Comparison of ENCODE assay signal across 16 cellular contexts in genomic region chr5:170245436-170245835, GRCh38. TPM values are rescaled to one million over a fixed set of nuclear protein-coding genes. Genes with fewer than 3 reads are reported as not detected.
A peak's percentile ranks its signal among the peaks of the same experiment; 100 is the strongest.
DNase-seq lines count a peak whose midpoint lies in the region; ATAC-seq and TF ChIP-seq lines count a peak whose summit lies in the region.
"Not testable (repeated sequence)": the region's sequence is repeated elsewhere in the genome, so short reads cannot be mapped to it uniquely, and the experiment has no call there.
"Had no signal": no experiment of that assay in that cellular context is flagged by ENCODE, and none has a peak within 500 bp of the region (broad histone marks: within the 10 kb centered on the region; RNA-seq: fewer than 3 reads in every experiment).

No MANE protein-coding gene starts in this region.

- not testable (repeated sequence) for H3K27ac ChIP-seq in CD4-positive, alpha-beta T cell (ENCODE audit: low read depth, low read length); HUES64 (ENCODE audit: low read depth, low read length); ectodermal cell (ENCODE audit: insufficient read depth, low read depth, low read length, poor library complexity, severe bottlenecking); trophoblast cell (ENCODE audit: low read depth, low read length)

- not testable (repeated sequence) for H2BK5ac ChIP-seq in trophoblast cell (ENCODE audit: low read depth, low read length, poor library complexity)

- H4K12ac ChIP-seq in trophoblast cell (ENCODE audit: low read depth, low read length), result not testable (repeated sequence)

- not testable (repeated sequence) for H3K23ac ChIP-seq in trophoblast cell (ENCODE audit: low read length)

- not testable (repeated sequence) for H3K4ac ChIP-seq in trophoblast cell (ENCODE audit: low read depth, low read length)

- H4K91ac ChIP-seq in trophoblast cell (ENCODE audit: low read depth, low read length), result peak overlapping the region; percentile 24

- H2AK5ac ChIP-seq in trophoblast cell (ENCODE audit: low read length), result not testable (repeated sequence)

- H3K4me3 ChIP-seq in H7 (ENCODE audit: insufficient read depth, low read depth, low read length) (peak overlapping the region; percentile 23; the same call in 1 of the 2 replicates), HUES64 (ENCODE audit: low read length) (peak overlapping the region; percentile 42), ectodermal cell (ENCODE audit: insufficient read depth, low read depth, low read length) (peak overlapping the region; percentile 6)
- H3K4me3 ChIP-seq in trophoblast cell (ENCODE audit: low read depth, low read length), result not testable (repeated sequence)

- not testable (repeated sequence) for ATAC-seq in CD4-positive, alpha-beta T cell (ENCODE audit: poor library complexity); natural killer cell; stimulated activated naive CD8-positive, alpha-beta T cell treated with anti-CD3 and anti-CD28 coated beads, Interleukin-15, amount 100 ng/mL, for 72 hours

- H3K27me3 ChIP-seq in CD4-positive, alpha-beta T cell (ENCODE audit: control insufficient read depth, insufficient read depth, low read length); H7 (ENCODE audit: control insufficient read depth, insufficient read depth, low read length); HUES64 (ENCODE audit: insufficient read depth, low read length); ectodermal cell (ENCODE audit: control insufficient read depth, insufficient read depth, low read length, poor library complexity, severe bottlenecking); trophoblast cell (ENCODE audit: insufficient read depth, low read length): not testable (repeated sequence)

- not testable (repeated sequence) for H4K8ac ChIP-seq in trophoblast cell (ENCODE audit: low read depth, low read length)

- CTCF ChIA-PET in CD4-positive, alpha-beta T cell (lab: Charles Lee), result interaction anchor here (1.5 to 1.8 kb wide), 2 partner anchors 19 to 22 kb away, joined by 3 to 8 read pairs; no protein-coding TSS in a partner anchor

- not testable (repeated sequence) for DNase-seq in CD4-positive, alpha-beta T cell; H7; natural killer cell; trophoblast cell; stimulated activated naive CD8-positive, alpha-beta T cell treated with anti-CD3 and anti-CD28 coated beads, Interleukin-15, amount 100 ng/mL, for 72 hours

- H3K36me3 ChIP-seq in H7 (replicated peaks; ENCODE audit: control insufficient read depth, insufficient read depth, low read length); HUES64 (ENCODE audit: insufficient read depth, low read length); ectodermal cell (ENCODE audit: control insufficient read depth, insufficient read depth, low read length); trophoblast cell (ENCODE audit: control insufficient read depth in 1 of 2, insufficient read depth in 2 of 2, low read length in 2 of 2): not testable (repeated sequence)

- H3K4me3 Mint-ChIP-seq in CD4-positive, alpha-beta T cell; natural killer cell; stimulated activated naive CD8-positive, alpha-beta T cell treated with anti-CD3 and anti-CD28 coated beads, Interleukin-15, amount 100 ng/mL, for 72 hours: not testable (repeated sequence)

- not testable (repeated sequence) for H3K79me2 ChIP-seq in trophoblast cell (ENCODE audit: control insufficient read depth, insufficient read depth, low read length, poor library complexity)

- not testable (repeated sequence) for H3K4me1 ChIP-seq in HUES64 (ENCODE audit: insufficient read depth, low read length); ectodermal cell (ENCODE audit: control insufficient read depth, insufficient read depth, low read length)
- H3K4me1 ChIP-seq in trophoblast cell (ENCODE audit: control insufficient read depth in 1 of 2, insufficient read depth in 2 of 2, low read length in 2 of 2), result peaks cover 0 to 11% of the 10 kb centered on the region in 2 experiments

- H3K79me1 ChIP-seq in trophoblast cell (ENCODE audit: low read length), result not testable (repeated sequence)

- WGBS in HUES64, result 33% methylated on average over 18 of the region's 23 CpGs
- 65 to 68% methylated on average over 16 to 18 of the region's 23 CpGs for WGBS in ectodermal cell, 2 experiments
- no CpG with 5 or more reads among the region's 23 CpGs for WGBS in trophoblast cell (ENCODE audit: extremely low coverage, insufficient coverage, insufficient read length)

- not testable (repeated sequence) for H3K9me3 ChIP-seq in CD4-positive, alpha-beta T cell (ENCODE audit: control insufficient read depth, low read length); HUES64 (ENCODE audit: insufficient read depth, low read depth, low read length); ectodermal cell (ENCODE audit: control insufficient read depth, low read length); trophoblast cell (ENCODE audit: insufficient read depth, low read depth, low read length)

- H3K14ac ChIP-seq in trophoblast cell (ENCODE audit: low read length), result not testable (repeated sequence)

- not testable (repeated sequence) for H3K9ac ChIP-seq in HUES64 (ENCODE audit: low read depth, low read length); trophoblast cell (ENCODE audit: low read length)

- H3K27ac Mint-ChIP-seq in CD4-positive, alpha-beta T cell, result peak overlapping the region; percentile 11
- H3K27ac Mint-ChIP-seq in natural killer cell, result peak overlapping the region; percentile 47 to 58
- H3K27ac Mint-ChIP-seq in stimulated activated naive CD8-positive, alpha-beta T cell treated with anti-CD3 and anti-CD28 coated beads, Interleukin-15, amount 100 ng/mL, for 72 hours, result peak overlapping the region; percentile 48 to 65

- not testable (repeated sequence) for H2BK12ac ChIP-seq in trophoblast cell (ENCODE audit: low read length)

- POLR2A ChIA-PET in CD4-positive, alpha-beta T cell (lab: Charles Lee), result interaction anchor here (0.6 to 2.5 kb wide), 3 partner anchors 17 to 88 kb away, joined by 3 to 14 read pairs (median 4); no protein-coding TSS in a partner anchor

- not testable (repeated sequence) for H2AFZ ChIP-seq in trophoblast cell (ENCODE audit: insufficient read depth, low read length, poor library complexity)

- not testable (repeated sequence) for TF ChIP-seq CTCF in CD4-positive, alpha-beta T cell (IDR thresholded peaks at IDR 0.05); natural killer cell (IDR thresholded peaks at IDR 0.05)

- H3K18ac ChIP-seq in trophoblast cell (ENCODE audit: low read length), result not testable (repeated sequence)

- H3K27me3 Mint-ChIP-seq in CD4-positive, alpha-beta T cell; natural killer cell (ENCODE audit: low read depth in 2 of 2); stimulated activated naive CD8-positive, alpha-beta T cell treated with anti-CD3 and anti-CD28 coated beads, Interleukin-15, amount 100 ng/mL, for 72 hours: not testable (repeated sequence)

- peaks cover 52% of the 10 kb centered on the region for H3K36me3 Mint-ChIP-seq in CD4-positive, alpha-beta T cell (ENCODE audit: low read depth)
- peaks cover 33% of the 10 kb centered on the region for H3K36me3 Mint-ChIP-seq in natural killer cell

- H3K4me1 Mint-ChIP-seq in CD4-positive, alpha-beta T cell (ENCODE audit: low read depth), result peaks cover 14% of the 10 kb centered on the region
- H3K4me1 Mint-ChIP-seq in natural killer cell, result peaks cover 15 to 20% of the 10 kb centered on the region in 2 donors
- H3K4me1 Mint-ChIP-seq in stimulated activated naive CD8-positive, alpha-beta T cell treated with anti-CD3 and anti-CD28 coated beads, Interleukin-15, amount 100 ng/mL, for 72 hours, result peaks cover 18% of the 10 kb centered on the region

- H2BK120ac ChIP-seq in trophoblast cell (ENCODE audit: insufficient read depth, low read length, poor library complexity), result not testable (repeated sequence)

- intact Hi-C loops in CD4-positive, alpha-beta T cell (cut with DNase I, micrococcal nuclease); natural killer cell (cut with micrococcal nuclease): not testable (repeated sequence)

- H3K4me2 ChIP-seq in trophoblast cell (ENCODE audit: low read length), result not testable (repeated sequence)

- H3K9me3 Mint-ChIP-seq in CD4-positive, alpha-beta T cell; natural killer cell: not testable (repeated sequence)
- peaks cover 12 to 14% of the 10 kb centered on the region in 2 donors for H3K9me3 Mint-ChIP-seq in stimulated activated naive CD8-positive, alpha-beta T cell treated with anti-CD3 and anti-CD28 coated beads, Interleukin-15, amount 100 ng/mL, for 72 hours

RNA-seq across cellular contexts. Expression of gene C5orf58, which starts 12.7 kb away (rescaled TPM):
- total RNA-seq in CD4-positive, alpha-beta T cell, result not detected
- 4.3 and 4.9 TPM in 2 replicates for total RNA-seq in H7 (2014; rRNA removed; shearing (Covaris generic))
- 0.75 TPM for polyA plus RNA-seq in HUES64 (2013, experiment 1 of 2)
- 1.1 TPM for polyA plus RNA-seq in HUES64 (2013, experiment 2 of 2)
- polyA plus RNA-seq in ectodermal cell (2013, experiment 1 of 4), result not detected
- polyA plus RNA-seq in ectodermal cell (2013, experiment 2 of 4), result not detected
- 0.96 TPM for polyA plus RNA-seq in ectodermal cell (2013, experiment 3 of 4)
- not detected for polyA plus RNA-seq in ectodermal cell (2013, experiment 4 of 4)
- not detected for total RNA-seq in natural killer cell
- polyA plus RNA-seq in trophoblast cell (2013), result not detected in 2 replicates
- total RNA-seq: Calu3; CD4-positive, alpha-beta memory T cell; G401; GM12878; HepG2; HT-29 had no signal
- polyA plus RNA-seq: A549, BJ, HepG2, IgD-negative memory B cell had no signal

RNA-seq across cellular contexts. Expression of gene LCP2, which starts 52.1 kb away (rescaled TPM):
- total RNA-seq in CD4-positive, alpha-beta T cell, result 100 to 1,000 TPM; 154 to 155 TPM
- total RNA-seq in H7 (2014; rRNA removed; shearing (Covaris generic)), result 0.21 and 0.63 TPM in 2 replicates
- polyA plus RNA-seq in HUES64 (2013, experiment 1 of 2), result 0.25 TPM
- polyA plus RNA-seq in HUES64 (2013, experiment 2 of 2), result 0.19 TPM
- polyA plus RNA-seq in ectodermal cell (2013, experiment 1 of 4), result not detected
- not detected for polyA plus RNA-seq in ectodermal cell (2013, experiment 2 of 4)
- polyA plus RNA-seq in ectodermal cell (2013, experiment 3 of 4), result not detected
- polyA plus RNA-seq in ectodermal cell (2013, experiment 4 of 4), result not detected
- total RNA-seq in natural killer cell, result 100 to 1,000 TPM; 376 to 488 (median 450) TPM
- 0.15 and 0.19 TPM in 2 replicates for polyA plus RNA-seq in trophoblast cell (2013)
- total RNA-seq: Calu3, G401, HepG2, HT-29 had no signal
- polyA plus RNA-seq: A549, BJ, HepG2 had no signal

Comparison
In these comparisons a context has a peak if more than half of its experiments do, and no peak if none do; other contexts are left out.
1. RNA of gene LCP2, which starts 52.1 kb away (total RNA-seq): 376 to 488 TPM in natural killer cell and 154 to 155 TPM in CD4-positive, alpha-beta T cell; 0.21 to 0.63 TPM in H7; every median in the first group is over 10 times any median in the second.
2. Peak in every context shown above with its lines, with median percentiles within 50 percentile points of each other: H3K27ac Mint-ChIP-seq.